In the genomic region with DNA sequence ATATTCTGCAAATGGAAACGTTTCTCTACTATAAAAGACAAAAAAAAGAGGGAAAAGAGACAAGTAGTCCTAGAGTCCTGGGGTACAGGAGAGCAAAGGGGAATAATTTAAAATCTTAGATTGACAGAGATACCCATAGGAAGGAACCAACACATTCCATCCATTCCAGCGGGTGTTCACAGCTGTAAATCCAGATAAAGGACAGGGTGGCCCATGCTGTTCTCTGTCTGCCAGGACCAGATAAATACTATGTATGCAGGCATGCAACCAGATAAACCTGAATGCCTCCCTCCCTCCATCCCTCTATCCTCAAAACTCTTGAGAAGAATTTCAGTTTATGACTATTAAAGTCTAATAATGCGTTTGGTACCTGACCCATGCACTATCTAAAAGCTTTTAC, we compare ENCODE assay signal across 19 cellular contexts.
DNase-seq lines count a peak whose midpoint lies in the region; ATAC-seq and TF ChIP-seq lines count a peak whose summit lies in the region.
"Had no signal": no experiment of that assay in that cellular context is flagged by ENCODE, and none has a peak within 500 bp of the region (broad histone marks: within the 10 kb centered on the region; RNA-seq: fewer than 3 reads in every experiment).

No MANE protein-coding gene starts in this region.

- no peaks in the 10 kb centered on the region for H3K27me3 ChIP-seq in RWPE2 (ENCODE audit: insufficient read depth, poor library complexity, severe bottlenecking)
- no peaks in the 10 kb centered on the region for H3K27me3 ChIP-seq in foreskin keratinocyte
- H3K27me3 ChIP-seq: BLaER1 treated with 17β-estradiol and CSF1 and Interleukin-3, amounts not matched to agents 10 nM and 100 nM had no signal

- no peaks in the 10 kb centered on the region for H3K9me3 ChIP-seq in RWPE2 (ENCODE audit: severe bottlenecking)
- H3K9me3 ChIP-seq: A549 had no signal

- H3K4me1 ChIP-seq in RWPE2 (ENCODE audit: insufficient read depth, poor library complexity, severe bottlenecking) (peaks cover 56% of the 10 kb centered on the region), foreskin keratinocyte (peaks cover 52% of the 10 kb centered on the region)
- H3K4me1 ChIP-seq: parathyroid adenoma had no signal

- H3K9me3 Mint-ChIP-seq in osteocyte (ENCODE audit: unreplicated experiment): no peaks in the 10 kb centered on the region
- H3K9me3 Mint-ChIP-seq in natural killer cell treated with Interleukin-12 subunit alpha and Interleukin-12 subunit beta and Interleukin-15 and Interleukin-18, amount 100 ng/mL, for 72 hours: peaks cover 4% of the 10 kb centered on the region

- peak; percentile 30 for DNase-seq in EH (ENCODE audit: low read depth)
- no peak for DNase-seq in RWPE2 (ENCODE audit: low spot score)
- no peak for DNase-seq in foreskin keratinocyte
- no peak for DNase-seq in osteocyte (ENCODE audit: extremely low spot score, unreplicated experiment)
- no peak for DNase-seq in NCI-H2107 (lab: John Stamatoyannopoulos, UW)
- DNase-seq in natural killer cell treated with Interleukin-12 subunit alpha and Interleukin-12 subunit beta and Interleukin-15 and Interleukin-18, amount 100 ng/mL, for 72 hours (ENCODE audit: low spot score): no peak
- DNase-seq in UCSD-AML1 (lab: John Stamatoyannopoulos, UW; ENCODE audit: unreplicated experiment): no peak
- no peak for DNase-seq in globus pallidus (ENCODE audit: low spot score)
- DNase-seq: activated CD4-positive, alpha-beta T cell treated with anti-CD3 and anti-CD28 coated beads for 36 hours; activated gamma-delta T cell; central memory CD4-positive, alpha-beta T cell; effector CD4-positive, alpha-beta T cell; left colon; NCI-H1436 treated with DMSO at 0.1 percent for 48 hours; stimulated activated CD4-positive, alpha-beta T cell treated with anti-CD3 and anti-CD28 coated beads, Interleukin-4, amount 100 ng/mL, for 24 hours had no signal

- no peak overlapping the region for H3K4me3 Mint-ChIP-seq in osteocyte (ENCODE audit: unreplicated experiment)
- no peak overlapping the region for H3K4me3 Mint-ChIP-seq in natural killer cell treated with Interleukin-12 subunit alpha and Interleukin-12 subunit beta and Interleukin-15 and Interleukin-18, amount 100 ng/mL, for 72 hours
- H3K4me3 Mint-ChIP-seq: activated CD4-positive, alpha-beta T cell treated with anti-CD3 and anti-CD28 coated beads for 36 hours had no signal

- H3K36me3 ChIP-seq in RWPE2 (ENCODE audit: low read depth): no peaks in the 10 kb centered on the region
- H3K36me3 ChIP-seq: BLaER1 treated with 17β-estradiol and CSF1 and Interleukin-3, amounts not matched to agents 10 nM and 100 nM had no signal

- H3K27ac ChIP-seq in RWPE2 (ENCODE audit: poor library complexity, severe bottlenecking): peak overlapping the region; percentile 90
- peak overlapping the region; percentile 77 for H3K27ac ChIP-seq in foreskin keratinocyte
- H3K27ac ChIP-seq: A549; BLaER1 treated with 17β-estradiol and CSF1 and Interleukin-3, amounts not matched to agents 10 nM and 100 nM; parathyroid adenoma; SK-N-MC had no signal

- H3K4me1 Mint-ChIP-seq in osteocyte (ENCODE audit: unreplicated experiment): peaks cover 90% of the 10 kb centered on the region
- H3K4me1 Mint-ChIP-seq in natural killer cell treated with Interleukin-12 subunit alpha and Interleukin-12 subunit beta and Interleukin-15 and Interleukin-18, amount 100 ng/mL, for 72 hours (ENCODE audit: low read depth in 2 of 2): peaks cover 8 to 10% of the 10 kb centered on the region in 2 donors

- TF ChIP-seq CTCF in RWPE2 (IDR thresholded peaks at IDR 0.05; ENCODE audit: poor library complexity, severe bottlenecking): no peak
- no peak for TF ChIP-seq CTCF in foreskin keratinocyte (conservative IDR thresholded peaks at IDR 0.05)
- no peak for TF ChIP-seq CTCF in osteocyte (IDR thresholded peaks at IDR 0.05)

- no peak overlapping the region for H3K4me3 ChIP-seq in RWPE2 (ENCODE audit: severe bottlenecking)
- H3K4me3 ChIP-seq: A549; BLaER1 treated with 17β-estradiol and CSF1 and Interleukin-3, amounts not matched to agents 10 nM and 100 nM; SK-N-MC had no signal

- H3K27ac Mint-ChIP-seq in osteocyte (ENCODE audit: unreplicated experiment): peak overlapping the region; percentile 93
- H3K27ac Mint-ChIP-seq in natural killer cell treated with Interleukin-12 subunit alpha and Interleukin-12 subunit beta and Interleukin-15 and Interleukin-18, amount 100 ng/mL, for 72 hours: peak overlapping the region in 1 of 2 donors; percentile 87
- H3K27ac Mint-ChIP-seq: activated CD4-positive, alpha-beta T cell treated with anti-CD3 and anti-CD28 coated beads for 36 hours had no signal

- no peaks in the 10 kb centered on the region for H3K36me3 Mint-ChIP-seq in osteocyte (ENCODE audit: unreplicated experiment)
- no peaks in the 10 kb centered on the region for H3K36me3 Mint-ChIP-seq in natural killer cell treated with Interleukin-12 subunit alpha and Interleukin-12 subunit beta and Interleukin-15 and Interleukin-18, amount 100 ng/mL, for 72 hours

- no peaks in the 10 kb centered on the region for H3K27me3 Mint-ChIP-seq in osteocyte (ENCODE audit: unreplicated experiment)
- H3K27me3 Mint-ChIP-seq in natural killer cell treated with Interleukin-12 subunit alpha and Interleukin-12 subunit beta and Interleukin-15 and Interleukin-18, amount 100 ng/mL, for 72 hours: peaks cover 0 to 5% of the 10 kb centered on the region in 2 donors
- H3K27me3 Mint-ChIP-seq: activated CD4-positive, alpha-beta T cell treated with anti-CD3 and anti-CD28 coated beads for 36 hours had no signal

- ATAC-seq in RWPE2 (ENCODE audit: low read depth): no peak
- no peak for ATAC-seq in foreskin keratinocyte
- ATAC-seq in natural killer cell treated with Interleukin-12 subunit alpha and Interleukin-12 subunit beta and Interleukin-15 and Interleukin-18, amount 100 ng/mL, for 72 hours: no peak
- ATAC-seq: A549; activated CD4-positive, alpha-beta T cell treated with anti-CD3 and anti-CD28 coated beads for 36 hours; left colon had no signal
